Comparison of ENCODE assay signal across 1 cellular context in genomic region chr19:40806385-40807146, GRCh38.
TF ChIP-seq lines count a peak whose summit lies in the region.

No MANE protein-coding gene starts in this region.

TF ChIP-seq in HepG2, 621 proteins besides CTCF, POLR2A, EP300 and RAD21 (continues in another document):
- TF ChIP-seq ZBTB38 (CRISPR knock-in tag; IDR thresholded peaks at IDR 0.05) (peak; percentile 78), PATZ1 (CRISPR knock-in tag; IDR thresholded peaks at IDR 0.05) (0 out of 2 replicates have a peak, but pooled peaks have one; percentile 23), MAZ (IDR thresholded peaks at IDR 0.05; ENCODE audit: borderline replicate concordance, low read depth, low read length) (peak; percentile 76), MAZ (CRISPR knock-in tag; IDR thresholded peaks at IDR 0.05; ENCODE audit: low read depth) (peak; percentile 63; the same call in 1 of the 2 replicates), GABPB1 (CRISPR knock-in tag; IDR thresholded peaks at IDR 0.05) (peak; percentile 31; the same call in 1 of the 2 replicates), HMGXB4 (CRISPR knock-in tag; IDR thresholded peaks at IDR 0.05; ENCODE audit: borderline replicate concordance in 1 of 2, low read depth in 1 of 2) (peak; percentile 41 to 48; a peak in 1 of 4 replicates), ARID4A (CRISPR knock-in tag; IDR thresholded peaks at IDR 0.05; ENCODE audit: borderline replicate concordance) (peak; percentile 54; the same call in 1 of the 2 replicates), DR1 (CRISPR knock-in tag; IDR thresholded peaks at IDR 0.05) (no peak), YY1 (IDR thresholded peaks at IDR 0.05; ENCODE audit: insufficient read depth, insufficient replicate concordance, low read depth, low read length) (peak; percentile 21), ZFP91 (CRISPR knock-in tag; IDR thresholded peaks at IDR 0.05; ENCODE audit: borderline replicate concordance) (peak; percentile 49; the same call in 1 of the 2 replicates), UBTF (CRISPR knock-in tag; IDR thresholded peaks at IDR 0.05) (no peak), ZBTB33 (CRISPR knock-in tag; IDR thresholded peaks at IDR 0.05) (peak; percentile 99), KDM2A (CRISPR knock-in tag; IDR thresholded peaks at IDR 0.05; ENCODE audit: borderline replicate concordance, low read depth) (peak; percentile 61), MXI1 (IDR thresholded peaks at IDR 0.05; ENCODE audit: borderline replicate concordance, low read depth, low read length) (0 out of 3 replicates have a peak, but pooled peaks have one; percentile 14), HNRNPLL (IDR thresholded peaks at IDR 0.05; ENCODE audit: low read depth, low read length, poor library complexity, severe bottlenecking) (peak; percentile 28), PBX2 (CRISPR knock-in tag; IDR thresholded peaks at IDR 0.05) (0 out of 2 replicates have a peak, but pooled peaks have one; percentile 48), XRCC5 (optimal IDR thresholded peaks at IDR 0.05; ENCODE audit: low read length) (peak; percentile 92), ZNF703 (CRISPR knock-in tag; IDR thresholded peaks at IDR 0.05; ENCODE audit: borderline replicate concordance) (no peak), RXRB (CRISPR knock-in tag; IDR thresholded peaks at IDR 0.05; ENCODE audit: borderline replicate concordance) (no peak), ZNF331 (CRISPR knock-in tag; IDR thresholded peaks at IDR 0.05) (0 out of 2 replicates have a peak, but pooled peaks have one; percentile 23), RBFOX2 (IDR thresholded peaks at IDR 0.05; ENCODE audit: low read depth, low read length) (0 out of 2 replicates have a peak, but pooled peaks have one; percentile 39), RFX1 (IDR thresholded peaks at IDR 0.05) (peak; percentile 34; the same call in 1 of the 2 replicates), TOPORS (CRISPR knock-in tag; IDR thresholded peaks at IDR 0.05) (no peak), MTA1 (CRISPR knock-in tag; IDR thresholded peaks at IDR 0.05; ENCODE audit: borderline replicate concordance) (peak; percentile 39; the same call in 1 of the 2 replicates), SAP130 (CRISPR knock-in tag; IDR thresholded peaks at IDR 0.05; ENCODE audit: low read depth) (peak; percentile 54), SMC3 (IDR thresholded peaks at IDR 0.05; ENCODE audit: low read length) (peak; percentile 32; the same call in 1 of the 2 replicates), AGO2 (optimal IDR thresholded peaks at IDR 0.05; ENCODE audit: low read depth, low read length) (peak; percentile 68), ESRRA (CRISPR knock-in tag; IDR thresholded peaks at IDR 0.05; ENCODE audit: low read depth) (no peak), ZNF687 (CRISPR knock-in tag; IDR thresholded peaks at IDR 0.05) (peak; percentile 60), SNAPC2 (CRISPR knock-in tag; IDR thresholded peaks at IDR 0.05) (no peak), CHD4 (IDR thresholded peaks at IDR 0.05; ENCODE audit: borderline replicate concordance, low read length) (no peak)
